23 cellular contexts compared by ENCODE assay signal in genomic region chr13:79463604-79464003, GRCh38. TPM values are rescaled to one million over a fixed set of nuclear protein-coding genes. Genes with fewer than 3 reads are reported as not detected.
"Had no signal": no experiment of that assay in that cellular context is flagged by ENCODE, and none has a peak within 500 bp of the region (broad histone marks: within the 10 kb centered on the region; RNA-seq: fewer than 3 reads in every experiment).

No MANE protein-coding gene starts in this region.

- H3K27me3 Mint-ChIP-seq: IgD-negative memory B cell had no signal

- H3K36me3 ChIP-seq: SJCRH30 had no signal

- H3K27me3 ChIP-seq: SJCRH30 had no signal

- ATAC-seq: K562, SK-N-SH treated with all-trans-retinoic acid at 6 μM for 48 hours had no signal

- FAIRE-seq: HTR-8/SVneo, K562 had no signal

- DNase-seq: Kasumi-1, MM.1S, NCI-H1092 treated with DMSO at 0.1 percent for 48 hours, NCI-H1436, NCI-H187, NCI-H2029, NCI-H2081 treated with DMSO at 0.1 percent for 48 hours, NCI-H2171, NCI-H226, NCI-H446, NCI-H510A, NCI-H524 treated with DMSO at 0.1 percent for 48 hours, NCI-H69, NCI-H774, SHP77, SJCRH30 had no signal

- H3K4me3 ChIP-seq: K562, SJCRH30 had no signal

- H3K4me3 Mint-ChIP-seq: IgD-negative memory B cell had no signal

- H3K9me3 ChIP-seq: SJCRH30 had no signal

- H3K4me1 ChIP-seq: SJCRH30 had no signal

- H3K27ac ChIP-seq: HL-60, KMS-11, RWPE1, SJCRH30 had no signal

- H3K27ac Mint-ChIP-seq: IgD-negative memory B cell had no signal

- H3K4me1 Mint-ChIP-seq: IgD-negative memory B cell had no signal

RNA-seq across cellular contexts. Expression of gene NDFIP2, which starts 17.4 kb away (rescaled TPM):
- polyA plus RNA-seq: IgD-negative memory B cell had no signal
